20 cellular contexts compared by ENCODE assay signal in the genomic region with DNA sequence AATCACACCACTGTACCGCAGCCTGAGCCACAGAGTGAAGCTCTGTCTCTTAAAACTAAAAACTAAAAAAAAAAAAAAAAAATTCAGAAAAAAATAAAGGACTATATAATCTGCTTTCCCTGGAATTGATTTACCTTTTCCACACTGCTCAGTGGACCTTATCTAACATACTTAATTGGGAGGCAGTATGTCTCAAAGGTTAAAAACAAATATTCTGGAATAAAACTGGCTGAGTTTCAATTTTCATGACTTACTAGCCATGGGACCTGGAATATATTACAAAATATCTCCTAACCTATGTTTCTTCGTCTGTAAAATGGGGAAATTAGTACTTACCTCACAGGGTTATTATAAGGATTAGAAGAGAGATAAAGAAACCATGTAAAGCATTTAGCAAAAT.
"Had no signal": no experiment of that assay in that cellular context is flagged by ENCODE, and none has a peak within 500 bp of the region (broad histone marks: within the 10 kb centered on the region; RNA-seq: fewer than 3 reads in every experiment).

No MANE protein-coding gene starts in this region.

- H3K27me3 ChIP-seq: dorsolateral prefrontal cortex, sigmoid colon, upper lobe of left lung, uterus had no signal

- H3K27ac ChIP-seq: dorsolateral prefrontal cortex, heart left ventricle, neutrophil, psoas muscle, sigmoid colon, skin epidermis, upper lobe of left lung, uterus had no signal

- DNase-seq: cortex of kidney; dorsolateral prefrontal cortex; effector CD8-positive, alpha-beta T cell; heart left ventricle; hippocampal formation; kidney glomerular epithelial cell; left ventricle myocardium superior; mesendoderm; naive thymus-derived CD4-positive, alpha-beta T cell; nephron progenitor cell; psoas muscle; retina; sigmoid colon; stimulated activated CD4-positive, alpha-beta T cell treated with anti-CD3 and anti-CD28 coated beads, Interleukin-12 subunit alpha, Interleukin-12 subunit beta, amount 100 ng/mL, for 4 hours; stimulated activated naive CD4-positive, alpha-beta T cell treated with Interleukin-2 at 50 U/mL for 16 hours; upper lobe of left lung; uterus had no signal

- H3K4me3 ChIP-seq: dorsolateral prefrontal cortex, heart left ventricle, psoas muscle, sigmoid colon, skin epidermis, upper lobe of left lung, uterus had no signal

- ATAC-seq: heart left ventricle; left ventricle myocardium superior; naive thymus-derived CD4-positive, alpha-beta T cell; psoas muscle had no signal

- H3K36me3 ChIP-seq: neutrophil, uterus had no signal

- FAIRE-seq: frontal cortex had no signal

- H3K9me3 ChIP-seq: heart left ventricle, neutrophil, psoas muscle, sigmoid colon, upper lobe of left lung, uterus had no signal
